ENCODE assay signal across 9 cellular contexts in the genomic region with DNA sequence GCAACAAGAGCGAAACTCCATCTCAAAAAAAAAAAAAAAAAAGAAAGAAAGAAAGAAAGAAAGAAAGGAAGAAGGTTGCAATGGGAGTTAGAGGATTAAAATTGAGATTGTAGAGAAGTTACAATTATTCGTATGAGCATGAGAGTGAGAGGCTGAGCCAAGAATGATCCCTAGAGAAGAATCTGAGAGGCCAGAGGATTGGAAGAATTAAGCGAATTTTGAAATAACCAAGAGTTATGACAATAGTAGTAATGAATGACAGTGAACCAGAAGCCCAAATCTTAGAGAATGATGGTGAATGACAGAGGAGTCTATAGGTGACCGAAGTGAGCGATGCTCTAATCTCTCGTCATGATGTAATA. TPM values are rescaled to one million over a fixed set of nuclear protein-coding genes. Genes with fewer than 3 reads are reported as not detected.
DNase-seq lines count a peak whose midpoint lies in the region; ATAC-seq, FAIRE-seq and TF ChIP-seq lines count a peak whose summit lies in the region.
"Had no signal": no experiment of that assay in that cellular context is flagged by ENCODE, and none has a peak within 500 bp of the region (broad histone marks: within the 10 kb centered on the region; RNA-seq: fewer than 3 reads in every experiment).

No MANE protein-coding gene starts in this region.

- peaks cover 16% of the 10 kb centered on the region for H3K27me3 Mint-ChIP-seq in activated naive CD4-positive, alpha-beta T cell treated with anti-CD3 and anti-CD28 coated beads, Interleukin-2, amount 10 ng/mL, durations not matched to agents 7 days and 5 days
- no peaks in the 10 kb centered on the region for H3K27me3 Mint-ChIP-seq in mesothelial cell of epicardium (ENCODE audit: low read depth)

- H3K4me3 Mint-ChIP-seq in activated naive CD4-positive, alpha-beta T cell treated with anti-CD3 and anti-CD28 coated beads, Interleukin-2, amount 10 ng/mL, durations not matched to agents 7 days and 5 days: peak overlapping the region; percentile 77
- peak overlapping the region; percentile 73 for H3K4me3 Mint-ChIP-seq in mesothelial cell of epicardium

- H3K9me3 ChIP-seq in mammary epithelial cell (replicated peaks; ENCODE audit: insufficient read depth, low read length): no peaks in the 10 kb centered on the region

- H3K9me3 Mint-ChIP-seq in activated naive CD4-positive, alpha-beta T cell treated with anti-CD3 and anti-CD28 coated beads, Interleukin-2, amount 10 ng/mL, durations not matched to agents 7 days and 5 days: no peaks in the 10 kb centered on the region
- H3K9me3 Mint-ChIP-seq in mesothelial cell of epicardium: no peaks in the 10 kb centered on the region

- H3K4me1 ChIP-seq in mammary epithelial cell (ENCODE audit: insufficient read depth, low read length): peaks cover 7% of the 10 kb centered on the region
- H3K4me1 ChIP-seq in foreskin keratinocyte: peaks cover 9% of the 10 kb centered on the region

- H3K27me3 ChIP-seq in mammary epithelial cell (ENCODE audit: insufficient read depth, low read length): no peaks in the 10 kb centered on the region
- H3K27me3 ChIP-seq in foreskin keratinocyte: no peaks in the 10 kb centered on the region

- peaks cover 35% of the 10 kb centered on the region for H3K79me2 ChIP-seq in mammary epithelial cell (ENCODE audit: insufficient read depth, low read length)

- no peak for DNase-seq in activated naive CD4-positive, alpha-beta T cell treated with anti-CD3 and anti-CD28 coated beads, Interleukin-2, amount 10 ng/mL, durations not matched to agents 7 days and 5 days
- no peak for DNase-seq in activated naive CD4-positive, alpha-beta T cell treated with anti-CD3 and anti-CD28 coated beads, Interleukin-2, amount 50 U/mL, for 16 hours
- DNase-seq in mammary epithelial cell: no peak
- no peak for DNase-seq in mesothelial cell of epicardium (ENCODE audit: low spot score in 2 of 2, unreplicated experiment in 2 of 2)
- peak; percentile 18 for DNase-seq in urothelium cell line (ENCODE audit: low spot score)
- no peak for DNase-seq in foreskin keratinocyte
- no peak for DNase-seq in GM19238 (ENCODE audit: insufficient read length, low spot score)

- FAIRE-seq in urothelium cell line (lab: Jason Lieb, UNC): no peak
- FAIRE-seq: endometrium had no signal

- WGBS in mammary epithelial cell (ENCODE audit: low coverage, missing lambda C conversion rate): 0% methylated on average over 5 of the region's 6 CpGs

- peaks cover 38% of the 10 kb centered on the region for H3K4me1 Mint-ChIP-seq in activated naive CD4-positive, alpha-beta T cell treated with anti-CD3 and anti-CD28 coated beads, Interleukin-2, amount 10 ng/mL, durations not matched to agents 7 days and 5 days
- H3K4me1 Mint-ChIP-seq in mesothelial cell of epicardium: peaks cover 22% of the 10 kb centered on the region

- H3K4me3 ChIP-seq in mammary epithelial cell (replicated peaks in 1 of 3; ENCODE audit: insufficient read depth in 1 of 3, low read depth in 2 of 3, low read length in 3 of 3): peak overlapping the region; percentile 50 to 84 (median 73)

- no TSS peak for BruUV-seq in mammary epithelial cell (replicated peaks; lab: Mats Ljungman, UMichigan)

- H3K36me3 Mint-ChIP-seq in activated naive CD4-positive, alpha-beta T cell treated with anti-CD3 and anti-CD28 coated beads, Interleukin-2, amount 10 ng/mL, durations not matched to agents 7 days and 5 days: peaks cover 2% of the 10 kb centered on the region
- no peaks in the 10 kb centered on the region for H3K36me3 Mint-ChIP-seq in mesothelial cell of epicardium

- CTCF ChIA-PET in activated naive CD4-positive, alpha-beta T cell treated with anti-CD3 and anti-CD28 coated beads, Interleukin-2, amount 10 ng/mL, durations not matched to agents 7 days and 5 days (lab: Charles Lee): interaction anchor here (1.3 kb wide), 1 partner anchor 100 kb away, joined by 3 read pairs; no protein-coding TSS in a partner anchor
- CTCF ChIA-PET in mammary epithelial cell (lab: Charles Lee; ENCODE audit: low non-redundant PET): interaction anchor here (0.6 kb wide), 2 partner anchors 117 to 206 kb away, joined by 3 to 4 read pairs; partner anchors contain the start of gene ZYG11A

- TF ChIP-seq CTCF in mammary epithelial cell (conservative IDR thresholded peaks at IDR 0.05 in 1 of 2, IDR thresholded peaks at IDR 0.05 in 1 of 2; ENCODE audit: extremely low read depth in 1 of 2, insufficient read depth in 1 of 2, low read depth in 1 of 2, low read length in 2 of 2): no peak
- TF ChIP-seq CTCF in mesothelial cell of epicardium (IDR thresholded peaks at IDR 0.05; ENCODE audit: unreplicated experiment): no peak
- TF ChIP-seq CTCF in foreskin keratinocyte (conservative IDR thresholded peaks at IDR 0.05): no peak

- H3K27ac ChIP-seq in mammary epithelial cell (ENCODE audit: insufficient read depth, low read depth, low read length): peak overlapping the region; percentile 19
- H3K27ac ChIP-seq in foreskin keratinocyte: no peak overlapping the region

- peak overlapping the region; percentile 88 for H3K4me2 ChIP-seq in mammary epithelial cell (ENCODE audit: insufficient read depth, low read depth, low read length)

- peak overlapping the region; percentile 99 for H2AFZ ChIP-seq in mammary epithelial cell (ENCODE audit: low read depth, low read length)

- peak overlapping the region; percentile 11 for H3K27ac Mint-ChIP-seq in activated naive CD4-positive, alpha-beta T cell treated with anti-CD3 and anti-CD28 coated beads, Interleukin-2, amount 10 ng/mL, durations not matched to agents 7 days and 5 days
- peak overlapping the region; percentile 18 for H3K27ac Mint-ChIP-seq in mesothelial cell of epicardium

- no peak for ATAC-seq in foreskin keratinocyte
- ATAC-seq in HG03196 (IDR thresholded peaks at IDR 0.05; ENCODE audit: unreplicated experiment): no peak

- in situ Hi-C loops in mammary epithelial cell (cut with MboI; ENCODE audit: low sequenced_read_pairs in 2 of 2): no loop called here

- H3K36me3 ChIP-seq in mammary epithelial cell (ENCODE audit: insufficient read depth, low read length): no peaks in the 10 kb centered on the region

- dilution Hi-C loops in mammary epithelial cell (cut with HindIII; ENCODE audit: low sequenced_read_pairs): no loop called here

- no peaks in the 10 kb centered on the region for H4K20me1 ChIP-seq in mammary epithelial cell (ENCODE audit: insufficient read depth, low read length)

- intact Hi-C loops in mammary epithelial cell (cut with micrococcal nuclease): loop anchor here (2.0 kb wide), 1 partner anchor 25 kb away; no protein-coding TSS in a partner anchor

- peak overlapping the region; percentile 56 for H3K9ac ChIP-seq in mammary epithelial cell (ENCODE audit: insufficient read depth, low read length)

RNA-seq across cellular contexts. Expression of gene ZYG11B, which starts 0.4 kb away (rescaled TPM):
- 10 to 100 TPM; 18.8 to 42.0 TPM for total RNA-seq in mammary epithelial cell
- 8.9 TPM for polyA plus RNA-seq in mammary epithelial cell
- 22.4 TPM for polyA minus RNA-seq in mammary epithelial cell
- total RNA-seq in mesothelial cell of epicardium: 31.9 to 32.5 TPM (median 32.5 TPM) in 3 replicates
- total RNA-seq in foreskin keratinocyte: 15.7 and 17.4 TPM in 2 replicates
- 2.5 and 2.9 TPM in 2 replicates for polyA plus RNA-seq in foreskin keratinocyte

RNA-seq across cellular contexts. Expression of gene COA7, which starts 27.7 kb away (rescaled TPM):
- total RNA-seq in mammary epithelial cell: 10 to 100 TPM; 13.8 to 33.0 TPM
- 21.6 TPM for polyA plus RNA-seq in mammary epithelial cell
- 32.1 TPM for polyA minus RNA-seq in mammary epithelial cell
- total RNA-seq in mesothelial cell of epicardium: 21.5 to 23.5 TPM (median 21.7 TPM) in 3 replicates
- 25.5 and 27.6 TPM in 2 replicates for total RNA-seq in foreskin keratinocyte
- polyA plus RNA-seq in foreskin keratinocyte: 17.1 and 21.8 TPM in 2 replicates
